In genomic region chr9:124297553-124297905, GRCh38 we compare ENCODE assay signal across 1 cellular context.
TF ChIP-seq lines count a peak whose summit lies in the region.

No MANE protein-coding gene starts in this region.

TF ChIP-seq in H1, 55 proteins besides CTCF, POLR2A, EP300 and RAD21 (continued from another document):
- TF ChIP-seq SP2 (IDR thresholded peaks at IDR 0.05; ENCODE audit: low read length) (no peak), ASH2L (IDR thresholded peaks at IDR 0.05; ENCODE audit: low read length) (peak; percentile 30), FOSL1 (IDR thresholded peaks at IDR 0.05; ENCODE audit: insufficient read depth, low read depth, low read length) (no peak), NANOG (IDR thresholded peaks at IDR 0.05; ENCODE audit: insufficient read depth, low read depth, low read length, poor library complexity, severe bottlenecking) (no peak), SAP30 (IDR thresholded peaks at IDR 0.05; ENCODE audit: insufficient read depth, insufficient replicate concordance, low read length) (no peak), YY1 (IDR thresholded peaks at IDR 0.05; ENCODE audit: low read depth, low read length) (no peak), ATF3 (IDR thresholded peaks at IDR 0.05; ENCODE audit: insufficient read depth, low read depth, low read length) (no peak), SIRT6 (IDR thresholded peaks at IDR 0.05; ENCODE audit: low read length) (no peak), PHF8 (conservative IDR thresholded peaks at IDR 0.05; ENCODE audit: low read depth, low read length) (no peak), BCL11A (IDR thresholded peaks at IDR 0.05; ENCODE audit: low read depth in 2 of 2, low read length in 2 of 2) (no peak), CTBP2 (IDR thresholded peaks at IDR 0.05; ENCODE audit: borderline replicate concordance, insufficient read depth, insufficient read length, low read length) (peak; percentile 51), MAFK (IDR thresholded peaks at IDR 0.05; ENCODE audit: low read depth, low read length) (no peak), ATF2 (IDR thresholded peaks at IDR 0.05; ENCODE audit: low read length) (0 out of 2 replicates have a peak, but pooled peaks have one; percentile 21), SP4 (IDR thresholded peaks at IDR 0.05; ENCODE audit: low read length) (no peak), CHD1 (IDR thresholded peaks at IDR 0.05; ENCODE audit: low read depth, low read length) (no peak), TBP (IDR thresholded peaks at IDR 0.05; ENCODE audit: low read depth, low read length) (0 out of 2 replicates have a peak, but pooled peaks have one; percentile 18), JUN (IDR thresholded peaks at IDR 0.05; ENCODE audit: low read depth, low read length) (no peak), SRF (IDR thresholded peaks at IDR 0.05; ENCODE audit: low read depth, low read length) (no peak), E2F6 (IDR thresholded peaks at IDR 0.05) (no peak), EGR1 (IDR thresholded peaks at IDR 0.05; ENCODE audit: borderline replicate concordance, low read depth, low read length) (no peak), USF2 (IDR thresholded peaks at IDR 0.05; ENCODE audit: low read length) (no peak), SP1 (IDR thresholded peaks at IDR 0.05; ENCODE audit: low read depth, low read length) (0 out of 2 replicates have a peak, but pooled peaks have one; percentile 11), CEBPB (IDR thresholded peaks at IDR 0.05; ENCODE audit: low read depth, low read length) (no peak), KDM4A (IDR thresholded peaks at IDR 0.05; ENCODE audit: low read depth, low read length, severe bottlenecking) (no peak), RBBP5 (IDR thresholded peaks at IDR 0.05; ENCODE audit: borderline replicate concordance, low read depth, low read length) (no peak), SIX5 (IDR thresholded peaks at IDR 0.05; ENCODE audit: low read depth, low read length) (no peak), TAF1 (IDR thresholded peaks at IDR 0.05; ENCODE audit: low read depth, low read length) (no peak), SIN3A (conservative IDR thresholded peaks at IDR 0.05 in 1 of 2, IDR thresholded peaks at IDR 0.05 in 1 of 2; ENCODE audit: low read depth in 1 of 2, low read length in 2 of 2) (no peak), RFX5 (IDR thresholded peaks at IDR 0.05; ENCODE audit: borderline replicate concordance, low read depth, low read length) (no peak)
